Comparison of ENCODE assay signal across 10 cellular contexts in genomic region chr1:10528066-10529014, GRCh38. TPM values are rescaled to one million over a fixed set of nuclear protein-coding genes. Genes with fewer than 3 reads are reported as not detected.
DNase-seq lines count a peak whose midpoint lies in the region; ATAC-seq and TF ChIP-seq lines count a peak whose summit lies in the region.
"Had no signal": no experiment of that assay in that cellular context is flagged by ENCODE, and none has a peak within 500 bp of the region (broad histone marks: within the 10 kb centered on the region; RNA-seq: fewer than 3 reads in every experiment).

No MANE protein-coding gene starts in this region.

- no peaks in the 10 kb centered on the region for H3K27me3 ChIP-seq in prostate gland (replicated peaks; ENCODE audit: insufficient read depth)

- TF ChIP-seq POLR2A in prostate gland (IDR thresholded peaks at IDR 0.05), result peak; percentile 6

- peaks cover 5% of the 10 kb centered on the region for H3K4me1 ChIP-seq in prostate gland (replicated peaks)

- no peak for ATAC-seq in activated CD4-positive, CD25-positive, alpha-beta regulatory T cell treated with anti-CD3 and anti-CD28 coated beads, Interleukin-2, amount 50 U/mL, for 24 hours

- H3K27ac ChIP-seq in prostate gland (peak overlapping the region; percentile 47 to 63), caudate nucleus (ENCODE audit: low read depth, low read length) (no peak overlapping the region)

- no peaks in the 10 kb centered on the region for H3K36me3 ChIP-seq in prostate gland

- DNase-seq in ELR (ENCODE audit: low read depth) (peak; percentile 92), SW 1271 (lab: John Stamatoyannopoulos, UW) (peak; percentile 85 to 91), foreskin fibroblast (peak; percentile 77 to 82), prostate gland (ENCODE audit: low spot score) (peak; percentile 65), epidermal melanocyte (ENCODE audit: insufficient read length, low spot score) (no peak), caudate nucleus (lab: John Stamatoyannopoulos, UW) (no peak)
- DNase-seq in NK-92 treated with Interleukin-12 subunit alpha and Interleukin-12 subunit beta, amount 100 ng/mL, for 24 hours (lab: John Stamatoyannopoulos, UW), result no peak
- DNase-seq: effector CD4-positive, alpha-beta T cell; stimulated activated CD4-positive, alpha-beta T cell treated with anti-CD3 and anti-CD28 coated beads, Interleukin-4, amount 100 ng/mL, for 1 hour had no signal

- H3K9me3 ChIP-seq in prostate gland, result no peaks in the 10 kb centered on the region

- WGBS in prostate gland, result 28% methylated on average over 13 of the region's 13 CpGs

- intact Hi-C loops in prostate gland (cut with DNase I), result no loop called here

- TF ChIP-seq CTCF in foreskin fibroblast (IDR thresholded peaks at IDR 0.05; ENCODE audit: low read depth, low read length) (no peak), prostate gland (IDR thresholded peaks at IDR 0.05) (no peak)

- H3K4me3 ChIP-seq in foreskin fibroblast (ENCODE audit: low read depth in 1 of 2, low read length in 2 of 2) (no peak overlapping the region), prostate gland (no peak overlapping the region)

RNA-seq across cellular contexts. Expression of gene PEX14, which starts 53.6 kb away (rescaled TPM):
- 10 to 100 TPM; 26.1 to 34.7 TPM for total RNA-seq in prostate gland

RNA-seq across cellular contexts. Expression of gene DFFA, which starts 56.0 kb away (rescaled TPM):
- 10 to 100 TPM; 24.8 to 35.5 TPM for total RNA-seq in prostate gland

Comparison
In these comparisons a context has a peak if more than half of its experiments do, and no peak if none do; other contexts are left out.
1. DNase-seq: peak in ELR (single experiment), SW 1271 (2 of 2), foreskin fibroblast (2 of 2) and prostate gland (single experiment); none in epidermal melanocyte (single experiment), NK-92 treated with Interleukin-12 subunit alpha and Interleukin-12 subunit beta, amount 100 ng/mL, for 24 hours (single experiment) and caudate nucleus (0 of 61).